ENCODE assay signal across 10 cellular contexts in the genomic region with DNA sequence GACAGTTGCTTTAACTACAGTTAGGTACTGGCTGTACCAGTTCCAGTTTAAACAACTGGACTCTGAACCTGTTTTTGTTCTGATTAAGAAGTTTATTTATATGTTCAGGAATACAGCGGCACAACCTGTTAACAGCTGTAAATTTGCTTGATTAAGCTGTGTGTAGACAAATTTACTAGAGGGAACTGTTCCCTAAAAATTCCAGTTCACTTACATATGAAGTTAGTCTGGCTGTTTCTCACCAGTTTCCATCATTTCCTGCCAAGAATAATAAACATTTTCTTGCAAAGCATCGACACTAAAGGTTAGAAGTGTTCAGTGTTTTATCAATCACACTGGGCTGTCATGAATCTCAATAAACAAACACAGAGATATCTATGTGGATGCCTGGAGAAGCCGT.
DNase-seq lines count a peak whose midpoint lies in the region; ATAC-seq and TF ChIP-seq lines count a peak whose summit lies in the region.
"Had no signal": no experiment of that assay in that cellular context is flagged by ENCODE, and none has a peak within 500 bp of the region (broad histone marks: within the 10 kb centered on the region; RNA-seq: fewer than 3 reads in every experiment).

No MANE protein-coding gene starts in this region.

- ATAC-seq in HG02763 (IDR thresholded peaks at IDR 0.05; ENCODE audit: unreplicated experiment): no peak

- H3K4me3 ChIP-seq in endodermal cell (ENCODE audit: low read length) (no peak overlapping the region), transverse colon (no peak overlapping the region)

- in situ Hi-C loops in transverse colon (cut with MboI; ENCODE audit: low pct_ligation_motif_present in 1 of 4, low pct_unique_long_range_greater_than_20kb in 1 of 4, low sequenced_read_pairs in 3 of 4): no loop called here

- WGBS in endodermal cell (ENCODE audit: insufficient coverage in 1 of 2, insufficient read length in 1 of 2), 2 experiments: 89 to 95% methylated on average over 2 to 3 of the region's 3 CpGs
- 23 to 33% methylated on average over 3 of the region's 3 CpGs for WGBS in transverse colon (ENCODE audit: low coverage in 1 of 2), 2 donors

- H3K9me3 Mint-ChIP-seq in endodermal cell (peaks cover 12% of the 10 kb centered on the region), mesothelial cell of epicardium (peaks cover 12% of the 10 kb centered on the region)
- H3K9me3 Mint-ChIP-seq: activated CD4-positive, alpha-beta T cell treated with anti-CD3 and anti-CD28 coated beads, Interleukin-2, amount 10 ng/mL, durations not matched to agents 7 days and 5 days had no signal

- no peak overlapping the region for H3K9ac ChIP-seq in endodermal cell (ENCODE audit: extremely low read depth, low read length, poor library complexity, severe bottlenecking)
- H3K9ac ChIP-seq: parathyroid adenoma had no signal

- no peaks in the 10 kb centered on the region for H3K4me1 ChIP-seq in endodermal cell (ENCODE audit: control insufficient read depth, insufficient read depth, low read length)
- H3K4me1 ChIP-seq in transverse colon: peaks cover 0 to 36% (median 25%) of the 10 kb centered on the region in 4 donors
- H3K4me1 ChIP-seq: parathyroid adenoma had no signal

- H3K36me3 Mint-ChIP-seq in endodermal cell (ENCODE audit: low read depth): peaks cover 3% of the 10 kb centered on the region
- H3K36me3 Mint-ChIP-seq in mesothelial cell of epicardium: peaks cover 7% of the 10 kb centered on the region

- H3K9me3 ChIP-seq in endodermal cell (ENCODE audit: control insufficient read depth, low read length): peaks cover 11% of the 10 kb centered on the region
- no peaks in the 10 kb centered on the region for H3K9me3 ChIP-seq in transverse colon

- peaks cover 3% of the 10 kb centered on the region for H3K27me3 Mint-ChIP-seq in endodermal cell (ENCODE audit: insufficient read depth)
- no peaks in the 10 kb centered on the region for H3K27me3 Mint-ChIP-seq in mesothelial cell of epicardium (ENCODE audit: low read depth)
- H3K27me3 Mint-ChIP-seq: activated CD4-positive, alpha-beta T cell treated with anti-CD3 and anti-CD28 coated beads, Interleukin-2, amount 10 ng/mL, durations not matched to agents 7 days and 5 days had no signal

- DNase-seq in NCI-H226 (peak; percentile 42), endodermal cell (no peak), mesothelial cell of epicardium (ENCODE audit: low spot score in 2 of 2, unreplicated experiment in 2 of 2) (no peak), transverse colon (no peak), GOT3 (lab: John Stamatoyannopoulos, UW) (no peak), DMS 273 treated with DMSO at 0.1 percent for 48 hours (lab: John Stamatoyannopoulos, UW) (no peak)
- DNase-seq: activated CD4-positive, alpha-beta T cell treated with anti-CD3 and anti-CD28 coated beads, Interleukin-2, amount 10 ng/mL, durations not matched to agents 7 days and 5 days; NCI-H82 had no signal

- intact Hi-C loops in transverse colon (cut with DNase I; ENCODE audit: low total_unique reads): loop anchor here (10.0 kb wide), 1 partner anchor 133 kb away; no protein-coding TSS in a partner anchor

- peak; percentile 65 for TF ChIP-seq EP300 in transverse colon (IDR thresholded peaks at IDR 0.05; ENCODE audit: low read depth)

- H3K27me3 ChIP-seq in endodermal cell (ENCODE audit: control insufficient read depth, insufficient read depth, low read length, poor library complexity, severe bottlenecking): peaks cover 25% of the 10 kb centered on the region
- H3K27me3 ChIP-seq in transverse colon: no peaks in the 10 kb centered on the region

- no peak for TF ChIP-seq POLR2A in transverse colon (IDR thresholded peaks at IDR 0.05)

- peaks cover 13% of the 10 kb centered on the region for H3K4me1 Mint-ChIP-seq in endodermal cell
- H3K4me1 Mint-ChIP-seq in mesothelial cell of epicardium: peaks cover 44% of the 10 kb centered on the region
- H3K4me1 Mint-ChIP-seq: activated CD4-positive, alpha-beta T cell treated with anti-CD3 and anti-CD28 coated beads, Interleukin-2, amount 10 ng/mL, durations not matched to agents 7 days and 5 days had no signal

- no peak for TF ChIP-seq CTCF in endodermal cell (conservative IDR thresholded peaks at IDR 0.05)
- no peak for TF ChIP-seq CTCF in mesothelial cell of epicardium (IDR thresholded peaks at IDR 0.05; ENCODE audit: unreplicated experiment)
- no peak for TF ChIP-seq CTCF in transverse colon (IDR thresholded peaks at IDR 0.05)

- no peak overlapping the region for H3K4me3 Mint-ChIP-seq in endodermal cell
- H3K4me3 Mint-ChIP-seq in mesothelial cell of epicardium: no peak overlapping the region
- H3K4me3 Mint-ChIP-seq: activated CD4-positive, alpha-beta T cell treated with anti-CD3 and anti-CD28 coated beads, Interleukin-2, amount 10 ng/mL, durations not matched to agents 7 days and 5 days had no signal

- H3K27ac ChIP-seq in endodermal cell (ENCODE audit: low read depth, low read length): peak overlapping the region; percentile 4
- peak overlapping the region; percentile 23 to 79 (median 70) for H3K27ac ChIP-seq in transverse colon
- H3K27ac ChIP-seq: parathyroid adenoma had no signal

- H3K27ac Mint-ChIP-seq in endodermal cell: no peak overlapping the region
- H3K27ac Mint-ChIP-seq in mesothelial cell of epicardium: peak overlapping the region; percentile 71
- H3K27ac Mint-ChIP-seq: activated CD4-positive, alpha-beta T cell treated with anti-CD3 and anti-CD28 coated beads, Interleukin-2, amount 10 ng/mL, durations not matched to agents 7 days and 5 days had no signal

- H3K36me3 ChIP-seq in endodermal cell (ENCODE audit: control insufficient read depth, insufficient read depth, low read length) (no peaks in the 10 kb centered on the region), transverse colon (no peaks in the 10 kb centered on the region)
